2 cellular contexts compared by ENCODE assay signal in genomic region chr21:29958035-29958434, GRCh38. TPM values are rescaled to one million over a fixed set of nuclear protein-coding genes. Genes with fewer than 3 reads are reported as not detected.
"Had no signal": no experiment of that assay in that cellular context is flagged by ENCODE, and none has a peak within 500 bp of the region (broad histone marks: within the 10 kb centered on the region; RNA-seq: fewer than 3 reads in every experiment).

No MANE protein-coding gene starts in this region.

RNA-seq across cellular contexts. Expression of gene GRIK1, which starts 18.2 kb away (rescaled TPM):
- total RNA-seq: transverse colon, upper lobe of right lung had no signal
